In genomic region chr19:6678690-6679109, GRCh38 we compare ENCODE assay signal across 11 cellular contexts. TPM values are rescaled to one million over a fixed set of nuclear protein-coding genes. Genes with fewer than 3 reads are reported as not detected.
DNase-seq lines count a peak whose midpoint lies in the region; TF ChIP-seq lines count a peak whose summit lies in the region.
"Had no signal": no experiment of that assay in that cellular context is flagged by ENCODE, and none has a peak within 500 bp of the region (broad histone marks: within the 10 kb centered on the region; RNA-seq: fewer than 3 reads in every experiment).

No MANE protein-coding gene starts in this region.

- H3K27me3 ChIP-seq in right atrium auricular region (no peaks in the 10 kb centered on the region), dorsolateral prefrontal cortex (peaks cover 0 to 13% (median 0%) of the 10 kb centered on the region in 45 donors)
- H3K27me3 ChIP-seq: Peyer's patch had no signal

- no peak overlapping the region for H3K27ac ChIP-seq in right atrium auricular region
- no peak overlapping the region for H3K27ac ChIP-seq in dorsolateral prefrontal cortex
- H3K27ac ChIP-seq: Peyer's patch had no signal

- intact Hi-C loops in dorsolateral prefrontal cortex (cut with DNase I), result no loop called here

- H3K9me3 ChIP-seq in right atrium auricular region, result no peaks in the 10 kb centered on the region
- H3K9me3 ChIP-seq: Peyer's patch had no signal

- TF ChIP-seq CTCF in right atrium auricular region (IDR thresholded peaks at IDR 0.05) (no peak), dorsolateral prefrontal cortex (IDR thresholded peaks at IDR 0.05 in 54 of 56, conservative IDR thresholded peaks at IDR 0.05 in 2 of 56; ENCODE audit: low read depth in 1 of 56, partially characterized antibody in 56 of 56) (no peak)

- peaks cover under 1% of the 10 kb centered on the region for H3K36me3 ChIP-seq in right atrium auricular region
- H3K36me3 ChIP-seq: Peyer's patch had no signal

- H3K4me3 ChIP-seq in right atrium auricular region, result no peak overlapping the region
- no peak overlapping the region for H3K4me3 ChIP-seq in dorsolateral prefrontal cortex
- H3K4me3 ChIP-seq: Peyer's patch had no signal

- DNase-seq in NCI-H226, result peak; percentile 21
- peak; percentile 83 for DNase-seq in activated CD8-positive, alpha-beta memory T cell treated with anti-CD3 and anti-CD28 coated beads, Interleukin-2, amount 50 U/mL, for 48 hours
- DNase-seq in iris pigment epithelial cell (ENCODE audit: low read depth), result peak; percentile 54
- DNase-seq in stimulated activated CD4-positive, alpha-beta T cell treated with anti-CD3 and anti-CD28 coated beads, TNF-alpha, amount 100 ng/mL, for 48 hours (ENCODE audit: low read depth in 3 of 3), result peak; percentile 62 to 83 (median 72)
- no peak for DNase-seq in inferior parietal cortex (ENCODE audit: extremely low spot score)
- DNase-seq in right atrium auricular region (ENCODE audit: low spot score), result no peak
- no peak for DNase-seq in dorsolateral prefrontal cortex
- DNase-seq: effector CD4-positive, alpha-beta T cell; NCI-H1417 treated with DMSO at 0.1 percent for 48 hours; occipital lobe had no signal

- no peaks in the 10 kb centered on the region for H3K4me1 ChIP-seq in right atrium auricular region

RNA-seq across cellular contexts. Expression of gene TNFSF14, which starts 8.7 kb away (rescaled TPM):
- total RNA-seq in right atrium auricular region (1 to 10 TPM in 1 of 2 donors, under 1 TPM in 1; 0.63 to 1.3 TPM), dorsolateral prefrontal cortex (1 to 10 TPM in 5 of 120 experiments, under 1 TPM in 61, not detected in 54; 0.08 to 2.7 (median 0.32) TPM)
- total RNA-seq: occipital lobe had no signal

RNA-seq across cellular contexts. Expression of gene C3, which starts 41.8 kb away (rescaled TPM):
- total RNA-seq in right atrium auricular region (1,000 to 10,000 TPM in 1 of 2 donors, 100 to 1,000 TPM in 1; 419 to 1,709 TPM), dorsolateral prefrontal cortex (100 to 1,000 TPM in 92 of 120 experiments, 10 to 100 TPM in 28; 34.1 to 573 (median 145) TPM)

RNA-seq across cellular contexts. Expression of gene GPR108, which starts 58.7 kb away (rescaled TPM):
- total RNA-seq in right atrium auricular region (10 to 100 TPM; 40.3 to 41.3 TPM), dorsolateral prefrontal cortex (10 to 100 TPM; 21.4 to 74.1 (median 47.4) TPM)

Comparison
In these comparisons a context has a peak if more than half of its experiments do, and no peak if none do; other contexts are left out.
1. DNase-seq: peak in NCI-H226 (single experiment), activated CD8-positive, alpha-beta memory T cell treated with anti-CD3 and anti-CD28 coated beads, Interleukin-2, amount 50 U/mL, for 48 hours (single experiment), iris pigment epithelial cell (single experiment) and stimulated activated CD4-positive, alpha-beta T cell treated with anti-CD3 and anti-CD28 coated beads, TNF-alpha, amount 100 ng/mL, for 48 hours (3 of 3); none in inferior parietal cortex (single experiment), right atrium auricular region (single experiment) and dorsolateral prefrontal cortex (0 of 10).